28 cellular contexts compared by ENCODE assay signal in the genomic region with DNA sequence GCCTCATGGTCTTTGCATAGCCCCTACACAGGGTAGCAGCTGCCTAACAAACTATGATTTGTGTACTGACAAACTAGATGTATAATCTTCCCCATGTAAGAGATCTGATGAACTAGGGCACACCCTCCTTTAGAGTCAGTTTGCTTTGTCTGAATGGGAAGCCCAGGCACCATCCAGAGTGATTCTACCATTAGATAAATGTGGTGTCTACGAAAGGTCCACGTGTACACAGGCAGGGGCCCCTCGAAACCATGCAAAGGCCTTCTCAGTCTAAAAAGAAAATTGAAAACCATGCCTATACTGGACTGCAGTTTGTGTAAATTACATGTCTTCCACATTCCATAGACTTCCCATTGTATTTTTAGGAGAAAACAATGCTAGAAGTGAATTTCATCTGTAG. TPM values are rescaled to one million over a fixed set of nuclear protein-coding genes. Genes with fewer than 3 reads are reported as not detected.
"Had no signal": no experiment of that assay in that cellular context is flagged by ENCODE, and none has a peak within 500 bp of the region (broad histone marks: within the 10 kb centered on the region; RNA-seq: fewer than 3 reads in every experiment).

No MANE protein-coding gene starts in this region.

- H3K9me3 Mint-ChIP-seq: stimulated activated effector memory CD8-positive, alpha-beta T cell treated with anti-CD3 and anti-CD28 coated beads, Interleukin-12 subunit alpha, Interleukin-12 subunit beta, amount 100 ng/mL, for 72 hours; stimulated activated naive CD8-positive, alpha-beta T cell treated with anti-CD3 and anti-CD28 coated beads, Interleukin-15, Interleukin-2, amounts not matched to agents 100 ng/mL and 50 ng/mL, for 24 hours had no signal

- H3K27ac ChIP-seq: stomach, suprapubic skin, testis, thoracic aorta, tibial artery, tibial nerve, transverse colon, upper lobe of left lung, upper lobe of right lung, uterus, vagina had no signal

- DNase-seq: stimulated activated CD4-positive, alpha-beta T cell treated with anti-CD3 and anti-CD28 coated beads, Interleukin-2, amount 100 ng/mL, for 48 hours; stimulated activated CD4-positive, alpha-beta T cell treated with anti-CD3 and anti-CD28 coated beads, Interleukin-4, amount 100 ng/mL, for 1 hour; stimulated activated CD4-positive, alpha-beta T cell treated with anti-CD3 and anti-CD28 coated beads, Interleukin-4, amount 100 ng/mL, for 24 hours; stimulated activated CD4-positive, alpha-beta T cell treated with anti-CD3 and anti-CD28 coated beads, Interleukin-4, amount 100 ng/mL, for 4 hours; stimulated activated CD8-positive, alpha-beta memory T cell treated with anti-CD3 and anti-CD28 coated beads, Interleukin-4, amount 100 ng/mL, for 48 hours; stimulated activated naive B cell treated with anti-CD40 and anti-IgM and Interleukin-4, amounts not matched to agents 10 μg/mL and 1 μg/mL and 100 μg/mL, for 72 hours; stimulated activated naive CD4-positive, alpha-beta T cell; stimulated activated naive CD4-positive, alpha-beta T cell treated with Interleukin-2 at 50 U/mL for 16 hours; stimulated activated naive CD8-positive, alpha-beta T cell treated with anti-CD3 and anti-CD28 coated beads, Interleukin-15, amount 100 ng/mL, for 72 hours; stimulated activated naive CD8-positive, alpha-beta T cell treated with anti-CD3 and anti-CD28 coated beads, Interleukin-15, Interleukin-2, amounts not matched to agents 100 U/mL and 50 U/mL, for 24 hours; stomach; substantia nigra; testis; tibial artery; transverse colon; trophoblast cell; upper lobe of left lung; upper lobe of right lung; uterus had no signal

- H3K36me3 ChIP-seq: stomach, suprapubic skin, thoracic aorta, tibial artery, tibial nerve, transverse colon, upper lobe of left lung, upper lobe of right lung, uterus, vagina had no signal

- H3K27me3 ChIP-seq: stomach, suprapubic skin, testis, tibial artery, tibial nerve, transverse colon, upper lobe of left lung, upper lobe of right lung, uterus, vagina had no signal

- H3K9me3 ChIP-seq: stomach, suprapubic skin, testis, thoracic aorta, tibial artery, tibial nerve, transverse colon, upper lobe of left lung, upper lobe of right lung, uterus, vagina had no signal

- ATAC-seq: stimulated activated effector memory CD8-positive, alpha-beta T cell treated with anti-CD3 and anti-CD28 coated beads, Interleukin-12 subunit alpha, Interleukin-12 subunit beta, amount 100 ng/mL, for 72 hours; stimulated activated memory B cell treated with anti-CD40 and anti-IgM and Interleukin-4, amounts not matched to agents 10 μg/mL and 1 μg/mL and 100 μg/mL, for 72 hours; stimulated activated naive B cell treated with anti-CD40 and anti-IgM and Interleukin-4, amounts not matched to agents 10 μg/mL and 1 μg/mL and 100 μg/mL, for 72 hours; stimulated activated naive CD8-positive, alpha-beta T cell treated with anti-CD3 and anti-CD28 coated beads, Interleukin-15, amount 100 ng/mL, for 72 hours; stimulated activated naive CD8-positive, alpha-beta T cell treated with anti-CD3 and anti-CD28 coated beads, Interleukin-15, Interleukin-2, amounts not matched to agents 100 U/mL and 50 U/mL, for 24 hours; upper lobe of right lung had no signal

- H3K4me1 ChIP-seq: stomach, suprapubic skin, testis, tibial artery, tibial nerve, transverse colon, upper lobe of left lung, upper lobe of right lung, uterus, vagina had no signal

- H3K4me3 Mint-ChIP-seq: stimulated activated effector memory CD8-positive, alpha-beta T cell treated with anti-CD3 and anti-CD28 coated beads, Interleukin-12 subunit alpha, Interleukin-12 subunit beta, amount 100 ng/mL, for 72 hours; stimulated activated memory B cell treated with anti-CD40 and anti-IgM and Interleukin-4, amounts not matched to agents 10 μg/mL and 1 μg/mL and 100 μg/mL, for 72 hours; stimulated activated naive B cell treated with anti-CD40 and anti-IgM and Interleukin-4, amounts not matched to agents 10 μg/mL and 1 μg/mL and 100 μg/mL, for 72 hours; stimulated activated naive CD8-positive, alpha-beta T cell treated with anti-CD3 and anti-CD28 coated beads, Interleukin-15, amount 100 ng/mL, for 72 hours; stimulated activated naive CD8-positive, alpha-beta T cell treated with anti-CD3 and anti-CD28 coated beads, Interleukin-15, Interleukin-2, amounts not matched to agents 100 ng/mL and 50 ng/mL, for 24 hours; type B pancreatic cell had no signal

- H3K4me1 Mint-ChIP-seq: stimulated activated effector memory CD8-positive, alpha-beta T cell treated with anti-CD3 and anti-CD28 coated beads, Interleukin-12 subunit alpha, Interleukin-12 subunit beta, amount 100 ng/mL, for 72 hours; stimulated activated memory B cell treated with anti-CD40 and anti-IgM and Interleukin-4, amounts not matched to agents 10 μg/mL and 1 μg/mL and 100 μg/mL, for 72 hours; stimulated activated naive B cell treated with anti-CD40 and anti-IgM and Interleukin-4, amounts not matched to agents 10 μg/mL and 1 μg/mL and 100 μg/mL, for 72 hours; stimulated activated naive CD8-positive, alpha-beta T cell treated with anti-CD3 and anti-CD28 coated beads, Interleukin-15, amount 100 ng/mL, for 72 hours had no signal

- H3K36me3 Mint-ChIP-seq: stimulated activated effector memory CD8-positive, alpha-beta T cell treated with anti-CD3 and anti-CD28 coated beads, Interleukin-12 subunit alpha, Interleukin-12 subunit beta, amount 100 ng/mL, for 72 hours; type B pancreatic cell had no signal

- H3K27ac Mint-ChIP-seq: stimulated activated effector memory CD8-positive, alpha-beta T cell treated with anti-CD3 and anti-CD28 coated beads, Interleukin-12 subunit alpha, Interleukin-12 subunit beta, amount 100 ng/mL, for 72 hours; stimulated activated memory B cell treated with anti-CD40 and anti-IgM and Interleukin-4, amounts not matched to agents 10 μg/mL and 1 μg/mL and 100 μg/mL, for 72 hours; stimulated activated naive B cell treated with anti-CD40 and anti-IgM and Interleukin-4, amounts not matched to agents 10 μg/mL and 1 μg/mL and 100 μg/mL, for 72 hours; stimulated activated naive CD8-positive, alpha-beta T cell treated with anti-CD3 and anti-CD28 coated beads, Interleukin-15, Interleukin-2, amounts not matched to agents 100 ng/mL and 50 ng/mL, for 24 hours; type B pancreatic cell had no signal

- H3K4me3 ChIP-seq: stomach, suprapubic skin, testis, thoracic aorta, tibial artery, tibial nerve, transverse colon, upper lobe of left lung, upper lobe of right lung, uterus, vagina had no signal

- H3K27me3 Mint-ChIP-seq: type B pancreatic cell had no signal

RNA-seq across cellular contexts. Expression of gene HHIPL2, which starts 18.7 kb away (rescaled TPM):
- total RNA-seq: stomach, subcutaneous adipose tissue, thoracic aorta, upper lobe of right lung, vagina had no signal
